In the genomic region with DNA sequence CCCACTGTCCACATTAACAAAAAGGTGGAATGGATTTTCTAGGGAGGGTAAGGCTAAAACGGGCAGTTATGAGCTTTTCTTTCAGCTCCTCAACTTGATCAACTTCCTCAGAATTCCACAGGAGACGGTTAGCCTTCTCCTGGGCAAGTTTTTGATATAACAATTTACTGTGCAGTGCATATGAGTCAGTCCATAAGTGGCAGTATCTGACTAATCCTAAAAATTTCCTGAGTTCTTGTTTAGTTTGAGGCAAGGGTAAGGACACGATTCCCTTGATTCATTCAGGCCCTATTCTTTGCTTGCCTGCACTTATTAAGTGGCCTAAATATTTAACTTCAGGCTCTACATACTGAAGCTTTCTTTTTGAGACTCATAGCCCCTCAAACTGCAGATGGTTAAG, we compare ENCODE assay signal across 25 cellular contexts. TPM values are rescaled to one million over a fixed set of nuclear protein-coding genes. Genes with fewer than 3 reads are reported as not detected.
"Had no signal": no experiment of that assay in that cellular context is flagged by ENCODE, and none has a peak within 500 bp of the region (broad histone marks: within the 10 kb centered on the region; RNA-seq: fewer than 3 reads in every experiment).

No MANE protein-coding gene starts in this region.

- H3K27ac Mint-ChIP-seq: activated CD4-positive, alpha-beta T cell treated with anti-CD3 and anti-CD28 coated beads, Interleukin-2, amount 10 ng/mL, durations not matched to agents 7 days and 5 days; activated naive CD4-positive, alpha-beta T cell treated with anti-CD3 and anti-CD28 coated beads, Interleukin-2, amount 10 ng/mL, durations not matched to agents 7 days and 5 days; activated naive CD8-positive, alpha-beta T cell treated with anti-CD3 and anti-CD28 coated beads, Interleukin-2, amount 50 U/mL, for 24 hours; mesothelial cell of epicardium; nephron; stimulated activated effector memory CD8-positive, alpha-beta T cell treated with anti-CD3 and anti-CD28 coated beads, Interleukin-12 subunit alpha, Interleukin-12 subunit beta, amount 100 ng/mL, for 72 hours; T-helper 2 cell treated with Interferon-gamma antibody and Interleukin-4, amounts not matched to agents 5 μg/mL and 100 μg/mL, for 36 hours had no signal

- DNase-seq: activated CD4-positive, alpha-beta T cell treated with anti-CD3 and anti-CD28 coated beads, Interleukin-2, amount 10 ng/mL, durations not matched to agents 7 days and 5 days; activated CD4-positive, CD25-positive, alpha-beta regulatory T cell; activated CD8-positive, alpha-beta memory T cell treated with anti-CD3 and anti-CD28 coated beads, Interleukin-2, amount 50 U/mL, for 4 hours; activated effector memory CD4-positive, alpha-beta T cell treated with Interleukin-2 at 50 U/mL for 16 hours; activated naive CD4-positive, alpha-beta T cell treated with anti-CD3 and anti-CD28 coated beads, Interleukin-2, amount 10 ng/mL, durations not matched to agents 7 days and 5 days; activated naive CD8-positive, alpha-beta T cell treated with anti-CD3 and anti-CD28 coated beads, Interleukin-2, amount 50 U/mL, for 24 hours; activated T-cell treated with anti-CD3 and anti-CD28 coated beads, Interleukin-2, amount 50 U/mL, for 48 hours; aorta; brain microvascular endothelial cell; left colon; lower lobe of right lung; nucleus accumbens; sigmoid colon; stimulated activated CD4-positive, alpha-beta T cell treated with anti-CD3 and anti-CD28 coated beads, Interleukin-4, amount 100 ng/mL, for 24 hours; stomach; upper lobe of right lung had no signal

- H3K36me3 ChIP-seq: brain microvascular endothelial cell, lower lobe of right lung, sigmoid colon, stomach, thoracic aorta, upper lobe of right lung had no signal

- H3K4me3 Mint-ChIP-seq: activated CD4-positive, alpha-beta T cell treated with anti-CD3 and anti-CD28 coated beads, Interleukin-2, amount 10 ng/mL, durations not matched to agents 7 days and 5 days; activated naive CD4-positive, alpha-beta T cell treated with anti-CD3 and anti-CD28 coated beads, Interleukin-2, amount 10 ng/mL, durations not matched to agents 7 days and 5 days; activated naive CD8-positive, alpha-beta T cell treated with anti-CD3 and anti-CD28 coated beads, Interleukin-2, amount 50 U/mL, for 24 hours; mesothelial cell of epicardium; nephron; stimulated activated effector memory CD8-positive, alpha-beta T cell treated with anti-CD3 and anti-CD28 coated beads, Interleukin-12 subunit alpha, Interleukin-12 subunit beta, amount 100 ng/mL, for 72 hours; T-helper 2 cell treated with Interferon-gamma antibody and Interleukin-4, amounts not matched to agents 5 μg/mL and 100 μg/mL, for 36 hours had no signal

- H3K4me1 Mint-ChIP-seq: activated CD4-positive, alpha-beta T cell treated with anti-CD3 and anti-CD28 coated beads, Interleukin-2, amount 10 ng/mL, durations not matched to agents 7 days and 5 days; activated naive CD4-positive, alpha-beta T cell treated with anti-CD3 and anti-CD28 coated beads, Interleukin-2, amount 10 ng/mL, durations not matched to agents 7 days and 5 days; activated naive CD8-positive, alpha-beta T cell treated with anti-CD3 and anti-CD28 coated beads, Interleukin-2, amount 50 U/mL, for 24 hours; nephron; stimulated activated effector memory CD8-positive, alpha-beta T cell treated with anti-CD3 and anti-CD28 coated beads, Interleukin-12 subunit alpha, Interleukin-12 subunit beta, amount 100 ng/mL, for 72 hours had no signal

- H3K27ac ChIP-seq: brain microvascular endothelial cell, coronary artery, lower lobe of right lung, sigmoid colon, stomach, thoracic aorta, upper lobe of right lung had no signal

- ATAC-seq: activated naive CD8-positive, alpha-beta T cell treated with anti-CD3 and anti-CD28 coated beads, Interleukin-2, amount 50 U/mL, for 24 hours; left colon; lower lobe of right lung; stimulated activated effector memory CD8-positive, alpha-beta T cell treated with anti-CD3 and anti-CD28 coated beads, Interleukin-12 subunit alpha, Interleukin-12 subunit beta, amount 100 ng/mL, for 72 hours; upper lobe of right lung had no signal

- H3K9me3 Mint-ChIP-seq: activated naive CD4-positive, alpha-beta T cell treated with anti-CD3 and anti-CD28 coated beads, Interleukin-2, amount 10 ng/mL, durations not matched to agents 7 days and 5 days; stimulated activated effector memory CD8-positive, alpha-beta T cell treated with anti-CD3 and anti-CD28 coated beads, Interleukin-12 subunit alpha, Interleukin-12 subunit beta, amount 100 ng/mL, for 72 hours; T-helper 2 cell treated with Interferon-gamma antibody and Interleukin-4, amounts not matched to agents 5 μg/mL and 100 μg/mL, for 36 hours had no signal

- H3K27me3 ChIP-seq: brain microvascular endothelial cell, sigmoid colon, stomach, upper lobe of right lung had no signal

- H3K36me3 Mint-ChIP-seq: activated naive CD4-positive, alpha-beta T cell treated with anti-CD3 and anti-CD28 coated beads, Interleukin-2, amount 10 ng/mL, durations not matched to agents 7 days and 5 days; mesothelial cell of epicardium; stimulated activated effector memory CD8-positive, alpha-beta T cell treated with anti-CD3 and anti-CD28 coated beads, Interleukin-12 subunit alpha, Interleukin-12 subunit beta, amount 100 ng/mL, for 72 hours had no signal

- H3K4me1 ChIP-seq: lower lobe of right lung, sigmoid colon, stomach, upper lobe of right lung had no signal

- H3K4me3 ChIP-seq: coronary artery, lower lobe of right lung, sigmoid colon, stomach, thoracic aorta, upper lobe of right lung had no signal

- H3K9me3 ChIP-seq: lower lobe of right lung, sigmoid colon, upper lobe of right lung had no signal

RNA-seq across cellular contexts. Expression of a gene that starts 6.2 kb away (rescaled TPM):
- total RNA-seq: activated CD4-positive, alpha-beta T cell treated with anti-CD3 and anti-CD28 coated beads, Interleukin-2, amount 10 ng/mL, durations not matched to agents 7 days and 5 days; aorta; fibroblast of villous mesenchyme; glomerular endothelial cell; left colon; lower lobe of right lung; mesothelial cell of epicardium; sigmoid colon; stomach; thoracic aorta; upper lobe of right lung had no signal
- polyA plus RNA-seq: aorta, esophagus, sigmoid colon, stomach had no signal

RNA-seq across cellular contexts. Expression of a gene that starts 36.3 kb away (rescaled TPM):
- total RNA-seq: activated CD4-positive, alpha-beta T cell treated with anti-CD3 and anti-CD28 coated beads, Interleukin-2, amount 10 ng/mL, durations not matched to agents 7 days and 5 days; aorta; fibroblast of villous mesenchyme; glomerular endothelial cell; left colon; mesothelial cell of epicardium; sigmoid colon; stomach; thoracic aorta; upper lobe of right lung had no signal
- polyA plus RNA-seq: aorta, esophagus, stomach had no signal
